23 cellular contexts compared by ENCODE assay signal in genomic region chr6:32224696-32225095, GRCh38. TPM values are rescaled to one million over a fixed set of nuclear protein-coding genes. Genes with fewer than 3 reads are reported as not detected.
DNase-seq lines count a peak whose midpoint lies in the region; ATAC-seq and TF ChIP-seq lines count a peak whose summit lies in the region.
"Had no signal": no experiment of that assay in that cellular context is flagged by ENCODE, and none has a peak within 500 bp of the region (broad histone marks: within the 10 kb centered on the region; RNA-seq: fewer than 3 reads in every experiment).

No MANE protein-coding gene starts in this region.

- no peaks in the 10 kb centered on the region for H3K27me3 ChIP-seq in CD4-positive, alpha-beta T cell (ENCODE audit: control insufficient read depth, insufficient read depth, low read length)
- H3K27me3 ChIP-seq in lower lobe of right lung (ENCODE audit: low read depth) (no peaks in the 10 kb centered on the region), hepatocyte (no peaks in the 10 kb centered on the region)
- H3K27me3 ChIP-seq: SJCRH30 had no signal

- H4K20me1 ChIP-seq in hepatocyte (ENCODE audit: insufficient read depth, poor library complexity, severe bottlenecking), result no peaks in the 10 kb centered on the region

- 94% methylated on average over 2 of the region's 2 CpGs for WGBS in hepatocyte (ENCODE audit: low lambda C conversion rate, missing lambda C conversion rate)

- H3K4me3 ChIP-seq in lower lobe of right lung, result no peak overlapping the region
- no peak overlapping the region for H3K4me3 ChIP-seq in hepatocyte
- H3K4me3 ChIP-seq: SJCRH30, thoracic aorta had no signal

- peaks cover 3% of the 10 kb centered on the region for H3K4me1 ChIP-seq in lower lobe of right lung
- no peaks in the 10 kb centered on the region for H3K4me1 ChIP-seq in hepatocyte (ENCODE audit: insufficient read depth)
- H3K4me1 ChIP-seq: SJCRH30 had no signal

- no peak overlapping the region for H3K4me2 ChIP-seq in hepatocyte
- H3K4me2 ChIP-seq: KMS-11 had no signal

- H3K4me1 Mint-ChIP-seq in CD4-positive, alpha-beta T cell (ENCODE audit: low read depth), result peaks cover 21% of the 10 kb centered on the region
- H3K4me1 Mint-ChIP-seq: activated naive CD4-positive, alpha-beta T cell treated with anti-CD3 and anti-CD28 coated beads, Interleukin-2, amount 10 ng/mL, durations not matched to agents 7 days and 5 days had no signal

- no peak overlapping the region for H3K27ac ChIP-seq in CD4-positive, alpha-beta T cell (ENCODE audit: low read depth, low read length)
- H3K27ac ChIP-seq in lower lobe of right lung (peak overlapping the region; percentile 68), hepatocyte (no peak overlapping the region)
- H3K27ac ChIP-seq: KMS-11, SJCRH30, thoracic aorta, VCaP had no signal

- H3K9me3 Mint-ChIP-seq in CD4-positive, alpha-beta T cell, result no peaks in the 10 kb centered on the region
- H3K9me3 Mint-ChIP-seq: activated naive CD4-positive, alpha-beta T cell treated with anti-CD3 and anti-CD28 coated beads, Interleukin-2, amount 10 ng/mL, durations not matched to agents 7 days and 5 days; activated T-cell treated with anti-CD3 and anti-CD28 coated beads, Interleukin-2, amount 50 U/mL, for 24 hours; CD14-positive monocyte had no signal

- no peak for ATAC-seq in CD4-positive, alpha-beta T cell (ENCODE audit: poor library complexity)
- ATAC-seq in GM18868 (IDR thresholded peaks at IDR 0.05; ENCODE audit: unreplicated experiment), result peak; percentile 46
- peak; percentile 49 for ATAC-seq in HG03175 (IDR thresholded peaks at IDR 0.05; ENCODE audit: unreplicated experiment)
- ATAC-seq in lower lobe of right lung, result no peak
- ATAC-seq: esophagus mucosa had no signal

- no peak overlapping the region for H2AFZ ChIP-seq in hepatocyte

- no peaks in the 10 kb centered on the region for H3K9me3 ChIP-seq in CD4-positive, alpha-beta T cell (ENCODE audit: control insufficient read depth, low read length)
- H3K9me3 ChIP-seq in lower lobe of right lung, result no peaks in the 10 kb centered on the region
- H3K9me3 ChIP-seq in hepatocyte (ENCODE audit: low read depth), result no peaks in the 10 kb centered on the region
- H3K9me3 ChIP-seq: SJCRH30, thoracic aorta had no signal

- H3K36me3 Mint-ChIP-seq in CD4-positive, alpha-beta T cell (ENCODE audit: low read depth), result no peaks in the 10 kb centered on the region
- H3K36me3 Mint-ChIP-seq: activated naive CD4-positive, alpha-beta T cell treated with anti-CD3 and anti-CD28 coated beads, Interleukin-2, amount 10 ng/mL, durations not matched to agents 7 days and 5 days; CD14-positive monocyte had no signal

- TF ChIP-seq CTCF in CD4-positive, alpha-beta T cell (IDR thresholded peaks at IDR 0.05), result no peak
- no peak for TF ChIP-seq CTCF in lower lobe of right lung (IDR thresholded peaks at IDR 0.05)
- TF ChIP-seq CTCF in hepatocyte (IDR thresholded peaks at IDR 0.05; ENCODE audit: poor library complexity), result no peak

- H3K27ac Mint-ChIP-seq in CD4-positive, alpha-beta T cell, result peak overlapping the region; percentile 57
- H3K27ac Mint-ChIP-seq: activated naive CD4-positive, alpha-beta T cell treated with anti-CD3 and anti-CD28 coated beads, Interleukin-2, amount 10 ng/mL, durations not matched to agents 7 days and 5 days; activated T-cell treated with anti-CD3 and anti-CD28 coated beads, Interleukin-2, amount 50 U/mL, for 24 hours had no signal

- H3K4me3 Mint-ChIP-seq in CD4-positive, alpha-beta T cell, result no peak overlapping the region
- H3K4me3 Mint-ChIP-seq: activated naive CD4-positive, alpha-beta T cell treated with anti-CD3 and anti-CD28 coated beads, Interleukin-2, amount 10 ng/mL, durations not matched to agents 7 days and 5 days; activated T-cell treated with anti-CD3 and anti-CD28 coated beads, Interleukin-2, amount 50 U/mL, for 24 hours; CD14-positive monocyte had no signal

- H3K9me2 ChIP-seq in hepatocyte (replicated peaks; ENCODE audit: insufficient read depth), result no peaks in the 10 kb centered on the region

- intact Hi-C loops in CD4-positive, alpha-beta T cell (cut with DNase I, micrococcal nuclease), result no loop called here
- intact Hi-C loops in lower lobe of right lung (cut with DNase I), result no loop called here

- CTCF ChIA-PET in CD4-positive, alpha-beta T cell (lab: Charles Lee), result no interaction called here

- in situ Hi-C loops in KBM-7 (cut with MboI; ENCODE audit: low pct_unique_long_range_greater_than_20kb, low sequenced_read_pairs), result no loop called here

- no peak for DNase-seq in CD4-positive, alpha-beta T cell
- no peak for DNase-seq in lower lobe of right lung
- no peak for DNase-seq in KBM-7
- DNase-seq in DMS79 (lab: John Stamatoyannopoulos, UW), result no peak
- no peak for DNase-seq in activated naive CD4-positive, alpha-beta T cell (lab: John Stamatoyannopoulos, UW)
- no peak for DNase-seq in hepatocyte (ENCODE audit: low spot score)
- DNase-seq: ACHN; activated CD4-positive, alpha-beta T cell treated with anti-CD3 and anti-CD28 coated beads, Interleukin-2, amount 50 U/mL, for 48 hours; activated naive CD4-positive, alpha-beta T cell treated with anti-CD3 and anti-CD28 coated beads, Interleukin-2, amount 10 ng/mL, durations not matched to agents 7 days and 5 days; activated T-cell treated with anti-CD3 and anti-CD28 coated beads, Interleukin-2, amount 50 U/mL, for 24 hours; aorta; DMS153; NCI-H1092; NCI-H526; SJCRH30; T-helper 2 cell had no signal

- H3K36me3 ChIP-seq in lower lobe of right lung, result peaks cover 6% of the 10 kb centered on the region
- no peaks in the 10 kb centered on the region for H3K36me3 ChIP-seq in hepatocyte (replicated peaks; ENCODE audit: insufficient read depth, low read depth)
- H3K36me3 ChIP-seq: SJCRH30, thoracic aorta had no signal

- H3K79me2 ChIP-seq in hepatocyte, result no peaks in the 10 kb centered on the region

- POLR2A ChIA-PET in CD4-positive, alpha-beta T cell (lab: Charles Lee), result no interaction called here

- no peaks in the 10 kb centered on the region for H3K27me3 Mint-ChIP-seq in CD4-positive, alpha-beta T cell
- H3K27me3 Mint-ChIP-seq: activated T-cell treated with anti-CD3 and anti-CD28 coated beads, Interleukin-2, amount 50 U/mL, for 24 hours had no signal

RNA-seq across cellular contexts. Expression of gene NOTCH4, which starts 0.8 kb away (rescaled TPM):
- total RNA-seq in CD4-positive, alpha-beta T cell, result under 1 TPM; 0.47 to 0.53 TPM
- 63.6 TPM for total RNA-seq in lower lobe of right lung
- total RNA-seq in hepatocyte, result 3.6 and 5.0 TPM in 2 replicates
- 2.7 and 4.9 TPM in 2 replicates for polyA plus RNA-seq in hepatocyte

RNA-seq across cellular contexts. Expression of gene GPSM3, which starts 32.3 kb away (rescaled TPM):
- total RNA-seq in CD4-positive, alpha-beta T cell, result 100 to 1,000 TPM; 190 to 202 TPM
- total RNA-seq in lower lobe of right lung (76.2 TPM), hepatocyte (1.8 and 4.3 TPM in 2 replicates)
- 3.4 and 5.7 TPM in 2 replicates for polyA plus RNA-seq in hepatocyte

RNA-seq across cellular contexts. Expression of gene PBX2, which starts 34.7 kb away (rescaled TPM):
- 10 to 100 TPM; 62.0 to 65.6 TPM for total RNA-seq in CD4-positive, alpha-beta T cell
- total RNA-seq in lower lobe of right lung (89.2 TPM), hepatocyte (63.8 and 77.5 TPM in 2 replicates)
- 20.5 and 21.6 TPM in 2 replicates for polyA plus RNA-seq in hepatocyte

RNA-seq across cellular contexts. Expression of gene AGER, which starts 40.6 kb away (rescaled TPM):
- 10 to 100 TPM; 23.5 to 27.0 TPM for total RNA-seq in CD4-positive, alpha-beta T cell
- total RNA-seq in lower lobe of right lung (882 TPM), hepatocyte (4.5 and 5.9 TPM in 2 replicates)
- 3.4 and 21.2 TPM in 2 replicates for polyA plus RNA-seq in hepatocyte

RNA-seq across cellular contexts. Expression of gene RNF5, which starts 46.5 kb away (rescaled TPM):
- total RNA-seq in CD4-positive, alpha-beta T cell, result 1 to 10 TPM; 9.6 to 9.9 TPM
- total RNA-seq in lower lobe of right lung (44.9 TPM), hepatocyte (133 and 135 TPM in 2 replicates)
- polyA plus RNA-seq in hepatocyte, result 169 and 170 TPM in 2 replicates

Comparison
In these comparisons a context has a peak if more than half of its experiments do, and no peak if none do; other contexts are left out.
1. ATAC-seq: peak in GM18868 (single experiment) and HG03175 (single experiment); none in CD4-positive, alpha-beta T cell (single experiment) and lower lobe of right lung (0 of 2).
2. RNA of gene NOTCH4, which starts 0.8 kb away (total RNA-seq): 63.6 TPM in lower lobe of right lung (single experiment); 3.6 to 5.0 TPM in hepatocyte and 0.47 to 0.53 TPM in CD4-positive, alpha-beta T cell; every median in the first group is over 10 times any median in the second.
3. RNA of gene GPSM3, which starts 32.3 kb away (total RNA-seq): 190 to 202 TPM in CD4-positive, alpha-beta T cell and 76.2 TPM in lower lobe of right lung (single experiment); 1.8 to 4.3 TPM in hepatocyte; every median in the first group is over 10 times any median in the second.